ENCODE assay signal across 14 cellular contexts in the genomic region with DNA sequence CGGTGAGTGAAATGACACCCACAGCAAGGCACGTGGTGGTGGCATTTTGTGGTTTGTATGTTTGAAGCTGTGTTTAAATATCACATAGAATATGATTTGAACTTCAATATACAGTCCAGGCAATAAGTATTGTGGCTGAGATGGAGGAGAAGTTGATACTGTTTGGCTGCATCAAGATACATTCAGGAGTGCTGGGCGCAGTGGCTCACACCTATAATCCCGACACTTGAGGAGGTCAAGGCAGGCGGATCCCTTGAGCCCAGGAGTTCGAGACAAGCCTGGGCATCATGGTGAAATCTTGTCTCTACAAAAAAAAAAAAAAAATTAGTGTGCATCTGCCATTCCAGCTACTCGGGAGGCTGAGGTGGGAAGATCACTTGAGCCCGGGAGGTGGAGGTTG.
"Had no signal": no experiment of that assay in that cellular context is flagged by ENCODE, and none has a peak within 500 bp of the region (broad histone marks: within the 10 kb centered on the region; RNA-seq: fewer than 3 reads in every experiment).

No MANE protein-coding gene starts in this region.

- H3K27ac Mint-ChIP-seq: stimulated activated naive B cell treated with anti-CD40 and anti-IgM and Interleukin-4, amounts not matched to agents 10 μg/mL and 1 μg/mL and 100 μg/mL, for 72 hours; stimulated activated naive CD8-positive, alpha-beta T cell treated with anti-CD3 and anti-CD28 coated beads, Interleukin-15, amount 100 ng/mL, for 72 hours had no signal

- DNase-seq: colonic mucosa; effector CD8-positive, alpha-beta T cell; heart right ventricle; hypothalamus; kidney glomerular epithelial cell; mammary epithelial cell; naive thymus-derived CD4-positive, alpha-beta T cell; ovary; right lobe of liver; stimulated activated CD4-positive, alpha-beta T cell treated with anti-CD3 and anti-CD28 coated beads, Interleukin-4, amount 100 ng/mL, for 24 hours; stimulated activated naive B cell treated with anti-CD40 and anti-IgM and Interleukin-4, amounts not matched to agents 10 μg/mL and 1 μg/mL and 100 μg/mL, for 72 hours; stimulated activated naive CD8-positive, alpha-beta T cell treated with anti-CD3 and anti-CD28 coated beads, Interleukin-15, amount 100 ng/mL, for 72 hours; testis had no signal

- H3K4me3 Mint-ChIP-seq: naive thymus-derived CD4-positive, alpha-beta T cell; neural crest cell; stimulated activated naive B cell treated with anti-CD40 and anti-IgM and Interleukin-4, amounts not matched to agents 10 μg/mL and 1 μg/mL and 100 μg/mL, for 72 hours; stimulated activated naive CD8-positive, alpha-beta T cell treated with anti-CD3 and anti-CD28 coated beads, Interleukin-15, amount 100 ng/mL, for 72 hours had no signal

- H3K9me3 Mint-ChIP-seq: naive thymus-derived CD4-positive, alpha-beta T cell; neural crest cell; stimulated activated naive CD8-positive, alpha-beta T cell treated with anti-CD3 and anti-CD28 coated beads, Interleukin-15, amount 100 ng/mL, for 72 hours had no signal

- H3K36me3 Mint-ChIP-seq: stimulated activated naive B cell treated with anti-CD40 and anti-IgM and Interleukin-4, amounts not matched to agents 10 μg/mL and 1 μg/mL and 100 μg/mL, for 72 hours had no signal
